2 cellular contexts compared by ENCODE assay signal in the genomic region with DNA sequence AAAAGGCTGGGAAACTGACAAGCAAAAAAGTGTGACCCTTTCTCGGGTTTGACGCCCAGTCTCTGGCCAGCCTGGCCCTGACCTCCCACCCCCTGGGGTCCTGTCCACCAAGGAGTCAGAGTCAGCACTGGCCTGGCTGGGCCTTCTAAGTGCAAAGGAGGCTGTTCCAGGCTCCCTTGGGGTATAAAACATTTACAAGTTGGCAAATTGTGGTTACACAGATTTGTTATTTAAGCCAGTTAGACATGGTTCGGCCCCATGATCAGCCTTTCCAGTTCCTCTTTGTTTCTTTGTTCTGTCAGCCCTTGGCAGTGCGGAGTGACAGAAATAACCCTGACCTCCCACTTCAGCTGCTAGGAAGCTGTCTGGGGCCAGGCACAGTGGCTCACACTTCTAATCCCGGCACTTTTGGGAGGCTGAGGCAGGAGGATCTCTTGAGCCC.
TF ChIP-seq lines count a peak whose summit lies in the region.

No MANE protein-coding gene starts in this region.

TF ChIP-seq in H1, 55 proteins besides CTCF, POLR2A, EP300 and RAD21 (continued from another document):
- TF ChIP-seq E2F6 (IDR thresholded peaks at IDR 0.05), result no peak
- no peak for TF ChIP-seq SP2 (IDR thresholded peaks at IDR 0.05; ENCODE audit: low read length)
- TF ChIP-seq YY1 (IDR thresholded peaks at IDR 0.05; ENCODE audit: low read depth, low read length), result no peak
- no peak for TF ChIP-seq TBP (IDR thresholded peaks at IDR 0.05; ENCODE audit: low read depth, low read length)
- no peak for TF ChIP-seq CTBP2 (IDR thresholded peaks at IDR 0.05; ENCODE audit: borderline replicate concordance, insufficient read depth, insufficient read length, low read length)
- TF ChIP-seq FOSL1 (IDR thresholded peaks at IDR 0.05; ENCODE audit: insufficient read depth, low read depth, low read length), result no peak

TF ChIP-seq in SK-N-SH, 30 proteins besides CTCF, POLR2A, EP300 and RAD21 (continued from another document):
- TF ChIP-seq FOXM1 (IDR thresholded peaks at IDR 0.05; ENCODE audit: low read depth), result no peak
- no peak for TF ChIP-seq NRF1 (IDR thresholded peaks at IDR 0.05; ENCODE audit: low read depth, low read length)
- no peak for TF ChIP-seq MXI1 (IDR thresholded peaks at IDR 0.05; ENCODE audit: low read depth, low read length)
- no peak for TF ChIP-seq FOSL2 (IDR thresholded peaks at IDR 0.05; ENCODE audit: borderline replicate concordance, low read depth)
- no peak for TF ChIP-seq SIN3A (IDR thresholded peaks at IDR 0.05; ENCODE audit: borderline replicate concordance, low read depth, low read length)
